8 cellular contexts compared by ENCODE assay signal in the genomic region with DNA sequence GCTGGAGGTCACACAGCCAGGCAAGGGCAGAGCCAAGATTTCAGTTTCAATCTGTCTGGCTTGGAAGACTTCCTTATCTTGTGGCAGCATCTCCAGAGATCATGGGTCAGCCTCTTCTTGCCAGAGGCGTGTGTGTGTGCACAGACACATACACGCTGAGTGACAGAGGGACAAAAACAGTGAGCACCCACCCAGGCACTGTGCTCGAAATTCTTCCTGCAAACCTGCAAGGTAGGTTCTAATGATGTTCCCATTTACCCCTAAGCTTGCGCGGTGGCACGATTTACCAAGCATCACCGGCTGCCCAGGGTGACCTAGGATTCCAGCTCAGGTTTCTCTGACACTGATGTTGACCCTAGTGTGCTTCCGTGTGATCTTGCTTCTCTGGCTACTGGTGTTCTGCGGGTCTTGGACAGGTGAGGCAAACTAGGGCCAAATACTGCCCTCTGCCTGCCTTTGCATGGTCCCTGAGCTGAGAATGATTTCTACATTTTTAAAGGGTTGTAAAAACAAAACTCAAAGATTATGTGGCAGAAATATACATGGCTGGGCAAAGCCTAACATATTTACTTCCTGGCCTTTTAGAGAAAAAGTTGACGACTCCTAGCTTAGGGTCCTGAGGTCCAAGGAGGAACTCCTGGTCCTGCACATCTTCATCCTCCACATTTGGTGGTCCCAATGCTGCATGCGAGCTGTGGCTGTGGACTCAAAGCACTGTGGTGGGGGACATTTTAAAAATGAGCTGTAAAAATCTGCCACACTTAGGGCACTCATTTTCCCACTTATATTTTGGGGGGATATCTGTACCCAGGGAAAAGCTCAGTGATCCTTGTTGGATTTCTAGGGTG.
DNase-seq lines count a peak whose midpoint lies in the region; ATAC-seq and TF ChIP-seq lines count a peak whose summit lies in the region.

No MANE protein-coding gene starts in this region.

- H3K79me2 ChIP-seq in OCI-LY7 (ENCODE audit: insufficient read depth, low read depth, low read length): no peaks in the 10 kb centered on the region

- no peaks in the 10 kb centered on the region for H3K27me3 ChIP-seq in neuronal stem cell (ENCODE audit: control insufficient read depth in 3 of 3, insufficient read depth in 3 of 3, low read depth in 1 of 3, low read length in 3 of 3)

- peak overlapping the region; percentile 40 for H3K27ac ChIP-seq in OCI-LY7 (ENCODE audit: low read depth, low read length, poor library complexity, severe bottlenecking)
- no peak overlapping the region for H3K27ac ChIP-seq in neuronal stem cell (replicated peaks; ENCODE audit: low read length)

- no peak overlapping the region for H3K4ac ChIP-seq in neuronal stem cell (ENCODE audit: low read length)

- H2BK12ac ChIP-seq in neuronal stem cell (ENCODE audit: low read length): no peak overlapping the region

- H4K91ac ChIP-seq in neuronal stem cell (ENCODE audit: low read depth, low read length, poor library complexity): no peak overlapping the region

- H3K27ac Mint-ChIP-seq in effector memory CD8-positive, alpha-beta T cell: peak overlapping the region; percentile 95 to 99

- CTCF ChIA-PET in OCI-LY7 (lab: Charles Lee; ENCODE audit: unreplicated experiment): no interaction called here

- H3K23ac ChIP-seq in neuronal stem cell (ENCODE audit: low read depth, low read length, poor library complexity): no peak overlapping the region

- H3K4me2 ChIP-seq in OCI-LY7 (ENCODE audit: low read length) (peak overlapping the region; percentile 78), neuronal stem cell (ENCODE audit: insufficient read depth, low read length, poor library complexity, severe bottlenecking) (peak overlapping the region; percentile 81)

- H3K9me3 Mint-ChIP-seq in effector memory CD8-positive, alpha-beta T cell: no peaks in the 10 kb centered on the region

- H3K79me1 ChIP-seq in neuronal stem cell (ENCODE audit: low read depth, low read length): no peaks in the 10 kb centered on the region

- H3K4me1 ChIP-seq in OCI-LY7 (ENCODE audit: insufficient read depth, low read length, poor library complexity, severe bottlenecking) (peaks cover 26% of the 10 kb centered on the region), neuronal stem cell (ENCODE audit: control insufficient read depth in 2 of 2, insufficient read depth in 1 of 2, low read depth in 1 of 2, low read length in 2 of 2) (peaks cover 9 to 10% of the 10 kb centered on the region in 2 donors)

- H3K14ac ChIP-seq in neuronal stem cell (ENCODE audit: low read length): no peak overlapping the region

- H3K36me3 Mint-ChIP-seq in effector memory CD8-positive, alpha-beta T cell (ENCODE audit: insufficient read depth): peaks cover 5% of the 10 kb centered on the region

- no peaks in the 10 kb centered on the region for H3K9me2 ChIP-seq in OCI-LY7 (ENCODE audit: insufficient read depth, low read length)

- no TSS peak for BruUV-seq in OCI-LY7 (replicated peaks; lab: Mats Ljungman, UMichigan)

- H2AFZ ChIP-seq in OCI-LY7 (ENCODE audit: low read length) (peak overlapping the region; percentile 57), neuronal stem cell (ENCODE audit: low read length) (peak overlapping the region; percentile 88)

- peak overlapping the region; percentile 93 for H2BK5ac ChIP-seq in neuronal stem cell (ENCODE audit: low read length)

- DNase-seq in DMS53 (lab: John Stamatoyannopoulos, UW): peak; percentile 59
- DNase-seq in DMS53 treated with DMSO at 0.1 percent for 48 hours (lab: John Stamatoyannopoulos, UW; ENCODE audit: unreplicated experiment): no peak
- DNase-seq in OCI-LY7 (ENCODE audit: low spot score): peak; percentile 17
- DNase-seq in effector memory CD8-positive, alpha-beta T cell: no peak
- DNase-seq in neuronal stem cell (ENCODE audit: low spot score): no peak
- DNase-seq in effector CD8-positive, alpha-beta T cell (lab: John Stamatoyannopoulos, UW): no peak
- no peak for DNase-seq in GF-D8 (lab: John Stamatoyannopoulos, UW)

- peaks cover 11% of the 10 kb centered on the region; the same call in 1 of the 2 replicates for H3K9me3 ChIP-seq in OCI-LY7 (ENCODE audit: low read length)
- no peaks in the 10 kb centered on the region for H3K9me3 ChIP-seq in neuronal stem cell (replicated peaks in 1 of 2; ENCODE audit: control insufficient read depth in 2 of 2, insufficient read depth in 1 of 2, low read depth in 1 of 2, low read length in 2 of 2)

- H4K20me1 ChIP-seq in OCI-LY7 (ENCODE audit: insufficient read depth, low read length): no peaks in the 10 kb centered on the region

- H2BK120ac ChIP-seq in neuronal stem cell (ENCODE audit: low read depth, low read length): no peak overlapping the region

- H4K8ac ChIP-seq in neuronal stem cell (ENCODE audit: low read depth, low read length): no peak overlapping the region

- peaks cover 5 to 9% of the 10 kb centered on the region in 2 donors for H3K4me1 Mint-ChIP-seq in effector memory CD8-positive, alpha-beta T cell (ENCODE audit: low read depth in 2 of 2)

- no peak overlapping the region for H3K18ac ChIP-seq in neuronal stem cell (ENCODE audit: low read length)

- H3K4me3 Mint-ChIP-seq in effector memory CD8-positive, alpha-beta T cell: peak overlapping the region; percentile 89 to 92

- H3K27me3 Mint-ChIP-seq in effector memory CD8-positive, alpha-beta T cell: no peaks in the 10 kb centered on the region

- H2BK15ac ChIP-seq in neuronal stem cell (ENCODE audit: low read length): peak overlapping the region; percentile 32

- no peaks in the 10 kb centered on the region for H3K36me3 ChIP-seq in OCI-LY7 (ENCODE audit: insufficient read depth, low read length)
- no peaks in the 10 kb centered on the region for H3K36me3 ChIP-seq in neuronal stem cell (replicated peaks in 1 of 2; ENCODE audit: control insufficient read depth in 2 of 2, insufficient read depth in 2 of 2, low read length in 2 of 2)

- TF ChIP-seq CTCF in OCI-LY7 (conservative IDR thresholded peaks at IDR 0.05; ENCODE audit: low read length): peak; percentile 52

- peak overlapping the region; percentile 72 for H2AK5ac ChIP-seq in neuronal stem cell (ENCODE audit: low read depth, low read length)

- intact Hi-C loops in OCI-LY7 (cut with micrococcal nuclease; ENCODE audit: unreplicated experiment): loop anchor here (5.0 kb wide), 2 partner anchors 895 to 1300 kb away; no protein-coding TSS in a partner anchor

- no peak for ATAC-seq in effector memory CD8-positive, alpha-beta T cell (replicated peaks)
- ATAC-seq in GM19452 (IDR thresholded peaks at IDR 0.05; ENCODE audit: unreplicated experiment): no peak

- POLR2A ChIA-PET in OCI-LY7 (lab: Charles Lee): interaction anchor here (0.6 to 1.1 kb wide), 3 partner anchors 12 to 138 kb away, joined by 3 to 5 read pairs (median 4); no protein-coding TSS in a partner anchor

- H3K9ac ChIP-seq in neuronal stem cell (ENCODE audit: low read depth, low read length, poor library complexity): no peak overlapping the region

- H3K4me3 ChIP-seq in OCI-LY7 (ENCODE audit: low read depth, low read length, poor library complexity, severe bottlenecking) (peak overlapping the region; percentile 68), neuronal stem cell (ENCODE audit: low read length in 2 of 2) (peak overlapping the region in 1 of 2 donors; percentile 51)

- WGBS in neuronal stem cell (ENCODE audit: extremely low coverage in 2 of 2, insufficient read length in 2 of 2, insufficient replicate concordance in 1 of 2), 2 donors: no CpG with 5 or more reads among the region's 11 CpGs

Comparison
In these comparisons a context has a peak if more than half of its experiments do, and no peak if none do; other contexts are left out.
1. DNase-seq: peak in DMS53 (single experiment) and OCI-LY7 (single experiment); none in DMS53 treated with DMSO at 0.1 percent for 48 hours (single experiment), effector memory CD8-positive, alpha-beta T cell (0 of 3), neuronal stem cell (single experiment), effector CD8-positive, alpha-beta T cell (single experiment) and GF-D8 (single experiment).